In genomic region chr5:67015577-67016290, GRCh38 we compare ENCODE assay signal across 9 cellular contexts.
DNase-seq lines count a peak whose midpoint lies in the region; ATAC-seq, FAIRE-seq and TF ChIP-seq lines count a peak whose summit lies in the region.
"Had no signal": no experiment of that assay in that cellular context is flagged by ENCODE, and none has a peak within 500 bp of the region (broad histone marks: within the 10 kb centered on the region; RNA-seq: fewer than 3 reads in every experiment).

No MANE protein-coding gene starts in this region.

- no peaks in the 10 kb centered on the region for H3K36me3 Mint-ChIP-seq in activated CD8-positive, alpha-beta T cell treated with anti-CD3 and anti-CD28 coated beads, Interleukin-2, amount 10 ng/mL, durations not matched to agents 7 days and 5 days (ENCODE audit: low read depth)

- 8 to 15% methylated on average over 7 of the region's 7 CpGs for WGBS in esophagus squamous epithelium, 2 donors
- WGBS in pancreas, 2 donors: 11 to 18% methylated on average over 7 of the region's 7 CpGs

- H3K4me1 ChIP-seq in esophagus squamous epithelium (peaks cover 26 to 99% (median 39%) of the 10 kb centered on the region in 3 donors), pancreas (peaks cover 16 to 65% (median 26%) of the 10 kb centered on the region in 3 donors)

- no peak overlapping the region for H3K4me3 Mint-ChIP-seq in activated CD8-positive, alpha-beta T cell treated with anti-CD3 and anti-CD28 coated beads, Interleukin-2, amount 10 ng/mL, durations not matched to agents 7 days and 5 days

- DNase-seq in ELF-1 (ENCODE audit: low read depth, low spot score) (peak; percentile 16), NOMO-1 (lab: John Stamatoyannopoulos, UW; ENCODE audit: unreplicated experiment in 2 of 2) (peak; percentile 26 to 54), esophagus squamous epithelium (lab: John Stamatoyannopoulos, UW) (no peak), pancreas (no peak)
- DNase-seq in activated CD8-positive, alpha-beta T cell treated with anti-CD3 and anti-CD28 coated beads, Interleukin-2, amount 10 ng/mL, durations not matched to agents 7 days and 5 days: no peak
- DNase-seq in activated CD4-positive, alpha-beta T cell treated with anti-CD3 and anti-CD28 coated beads for 4 hours: no peak
- DNase-seq: activated CD4-positive, alpha-beta T cell treated with anti-CD3 and anti-CD28 coated beads, Interleukin-2, amount 50 U/mL, for 4 hours had no signal

- POLR2A ChIA-PET in activated CD8-positive, alpha-beta T cell treated with anti-CD3 and anti-CD28 coated beads, Interleukin-2, amount 10 ng/mL, durations not matched to agents 7 days and 5 days (lab: Charles Lee): no interaction called here

- H3K27ac ChIP-seq in esophagus squamous epithelium (peak overlapping the region; percentile 86 to 93 (median 90)), pancreas (peak overlapping the region in 3 of 4 donors; percentile 28 to 76 (median 62))

- H3K9me3 ChIP-seq in esophagus squamous epithelium (no peaks in the 10 kb centered on the region), pancreas (no peaks in the 10 kb centered on the region)

- no peak overlapping the region for H3K27ac Mint-ChIP-seq in activated CD8-positive, alpha-beta T cell treated with anti-CD3 and anti-CD28 coated beads, Interleukin-2, amount 10 ng/mL, durations not matched to agents 7 days and 5 days

- ATAC-seq in pancreas (peak; percentile 52 to 72 (median 66)), GM21423 (IDR thresholded peaks at IDR 0.05; ENCODE audit: unreplicated experiment) (no peak), HG02623 (IDR thresholded peaks at IDR 0.05; ENCODE audit: unreplicated experiment) (no peak)
- ATAC-seq in activated CD8-positive, alpha-beta T cell treated with anti-CD3 and anti-CD28 coated beads, Interleukin-2, amount 10 ng/mL, durations not matched to agents 7 days and 5 days: no peak

- peak overlapping the region; percentile 28 to 60 (median 44) for H3K4me3 ChIP-seq in esophagus squamous epithelium
- H3K4me3 ChIP-seq in pancreas: peak overlapping the region in 2 of 4 donors; percentile 16 to 31

- H3K27me3 ChIP-seq in esophagus squamous epithelium (no peaks in the 10 kb centered on the region), pancreas (no peaks in the 10 kb centered on the region)

- H3K36me3 ChIP-seq in esophagus squamous epithelium (peaks cover 0 to 4% (median 0%) of the 10 kb centered on the region in 3 donors), pancreas (no peaks in the 10 kb centered on the region)

- H3K27me3 Mint-ChIP-seq in activated CD8-positive, alpha-beta T cell treated with anti-CD3 and anti-CD28 coated beads, Interleukin-2, amount 10 ng/mL, durations not matched to agents 7 days and 5 days (ENCODE audit: low read depth): no peaks in the 10 kb centered on the region

- no peak for TF ChIP-seq CTCF in esophagus squamous epithelium (IDR thresholded peaks at IDR 0.05)
- TF ChIP-seq CTCF in pancreas (IDR thresholded peaks at IDR 0.05): no peak

- intact Hi-C loops in esophagus squamous epithelium (cut with DNase I): no loop called here
- intact Hi-C loops in pancreas (cut with DNase I): no loop called here

- peaks cover 6% of the 10 kb centered on the region for H3K4me1 Mint-ChIP-seq in activated CD8-positive, alpha-beta T cell treated with anti-CD3 and anti-CD28 coated beads, Interleukin-2, amount 10 ng/mL, durations not matched to agents 7 days and 5 days (ENCODE audit: low read depth)

- no peaks in the 10 kb centered on the region for H3K9me3 Mint-ChIP-seq in activated CD8-positive, alpha-beta T cell treated with anti-CD3 and anti-CD28 coated beads, Interleukin-2, amount 10 ng/mL, durations not matched to agents 7 days and 5 days (ENCODE audit: insufficient read depth)

- no peak for TF ChIP-seq POLR2A in esophagus squamous epithelium (IDR thresholded peaks at IDR 0.05)

- no peak for FAIRE-seq in pancreas (lab: Jason Lieb, UNC)

- CTCF ChIA-PET in activated CD8-positive, alpha-beta T cell treated with anti-CD3 and anti-CD28 coated beads, Interleukin-2, amount 10 ng/mL, durations not matched to agents 7 days and 5 days (lab: Charles Lee): interaction anchor here (0.9 to 1.1 kb wide), 3 partner anchors 15 to 143 kb away, joined by 3 read pairs; no protein-coding TSS in a partner anchor

Comparison
In these comparisons a context has a peak if more than half of its experiments do, and no peak if none do; other contexts are left out.
1. DNase-seq: peak in ELF-1 (single experiment) and NOMO-1 (2 of 2); none in esophagus squamous epithelium (single experiment), pancreas (0 of 6), activated CD8-positive, alpha-beta T cell treated with anti-CD3 and anti-CD28 coated beads, Interleukin-2, amount 10 ng/mL, durations not matched to agents 7 days and 5 days (single experiment) and activated CD4-positive, alpha-beta T cell treated with anti-CD3 and anti-CD28 coated beads for 4 hours (0 of 2).
2. ATAC-seq: peak in pancreas (4 of 4); none in GM21423 (single experiment), activated CD8-positive, alpha-beta T cell treated with anti-CD3 and anti-CD28 coated beads, Interleukin-2, amount 10 ng/mL, durations not matched to agents 7 days and 5 days (single experiment) and HG02623 (single experiment).